ENCODE assay signal across 15 cellular contexts in genomic region chr7:22361320-22361719, GRCh38. TPM values are rescaled to one million over a fixed set of nuclear protein-coding genes. Genes with fewer than 3 reads are reported as not detected.
DNase-seq lines count a peak whose midpoint lies in the region; ATAC-seq lines count a peak whose summit lies in the region.
"Had no signal": no experiment of that assay in that cellular context is flagged by ENCODE, and none has a peak within 500 bp of the region (broad histone marks: within the 10 kb centered on the region; RNA-seq: fewer than 3 reads in every experiment).

No MANE protein-coding gene starts in this region.

- no peaks in the 10 kb centered on the region for H3K9me2 ChIP-seq in Karpas-422 (replicated peaks; ENCODE audit: insufficient read depth, low read length)

- H2AFZ ChIP-seq in Karpas-422 (ENCODE audit: low read length): peak overlapping the region; percentile 19; the same call in 1 of the 2 replicates

- no peak for ATAC-seq in HG03097 (IDR thresholded peaks at IDR 0.05; ENCODE audit: low FRiP score, unreplicated experiment)

- H3K36me3 ChIP-seq in Karpas-422 (ENCODE audit: insufficient read depth, low read length): no peaks in the 10 kb centered on the region
- H3K36me3 ChIP-seq: BLaER1, SJSA1 had no signal

- H3K27me3 ChIP-seq in Karpas-422 (ENCODE audit: low read length): no peaks in the 10 kb centered on the region
- H3K27me3 ChIP-seq: BLaER1 had no signal

- no peaks in the 10 kb centered on the region for H3K9me3 ChIP-seq in Karpas-422 (ENCODE audit: low read length)
- H3K9me3 ChIP-seq: BLaER1, SJSA1 had no signal

- no peak overlapping the region for H3K4me3 ChIP-seq in Karpas-422 (ENCODE audit: low read length)
- H3K4me3 ChIP-seq: BLaER1, SJSA1 had no signal

- no peak overlapping the region for H3K9ac ChIP-seq in Karpas-422 (ENCODE audit: low read length)
- H3K9ac ChIP-seq: BLaER1 had no signal

- peaks cover 60% of the 10 kb centered on the region for H3K4me1 ChIP-seq in Karpas-422 (ENCODE audit: low read length)
- H3K4me1 ChIP-seq: SJSA1 had no signal

- no peak overlapping the region for H3K4me2 ChIP-seq in Karpas-422 (ENCODE audit: low read depth, low read length, poor library complexity, severe bottlenecking)
- H3K4me2 ChIP-seq: BLaER1 had no signal

- DNase-seq in DMS53 (lab: John Stamatoyannopoulos, UW) (peak; percentile 91), Karpas-422 (peak; percentile 82), NCI-H69 (lab: John Stamatoyannopoulos, UW) (peak; percentile 72), left kidney (ENCODE audit: low read depth, low spot score) (peak; percentile 32), UCSD-AML1 (lab: John Stamatoyannopoulos, UW; ENCODE audit: unreplicated experiment) (no peak), RKO (ENCODE audit: low spot score) (no peak)
- DNase-seq: GOT3, KG1, MM.1S, NCI-H1930, OCI-M1, SW 1271 had no signal

- no peaks in the 10 kb centered on the region for H4K20me1 ChIP-seq in Karpas-422 (ENCODE audit: insufficient read depth, low read depth, low read length)
- H4K20me1 ChIP-seq: BLaER1 had no signal

- H3K27ac ChIP-seq in Karpas-422 (ENCODE audit: low read length): peak overlapping the region; percentile 99
- H3K27ac ChIP-seq: BLaER1, SJSA1 had no signal

- H3K79me2 ChIP-seq in Karpas-422 (ENCODE audit: low read length): peaks cover 3% of the 10 kb centered on the region

RNA-seq across cellular contexts. Expression of gene RAPGEF5, which starts 4.4 kb away (rescaled TPM):
- total RNA-seq in Karpas-422 (2014; rRNA removed; shearing (Covaris generic); ENCODE audit: low replicate concordance): 80.1 and 81.6 TPM in 2 replicates

Comparison
In these comparisons a context has a peak if more than half of its experiments do, and no peak if none do; other contexts are left out.
1. DNase-seq: peak in DMS53 (single experiment), Karpas-422 (single experiment), NCI-H69 (single experiment) and left kidney (single experiment); none in UCSD-AML1 (single experiment) and RKO (single experiment).